20 cellular contexts compared by ENCODE assay signal in the genomic region with DNA sequence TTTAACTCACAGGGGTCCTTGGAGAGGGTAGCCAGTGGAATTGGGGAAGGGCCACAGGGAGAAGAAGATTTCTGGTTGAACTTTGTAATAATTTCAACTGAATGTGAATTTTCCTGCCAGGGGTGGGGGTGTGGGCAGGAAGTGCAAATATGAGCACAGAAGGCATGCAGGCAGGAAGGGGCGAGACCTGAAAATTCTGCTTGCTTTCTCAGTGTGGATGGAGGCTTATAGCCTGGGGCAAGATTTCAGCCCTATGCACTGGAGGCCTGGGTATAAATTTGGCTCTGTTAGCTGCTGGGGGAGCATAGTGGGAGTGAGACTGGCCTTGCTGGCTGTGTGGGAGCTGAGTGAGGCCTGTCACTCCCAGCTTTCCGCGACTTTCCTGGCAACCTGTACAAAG.
"Had no signal": no experiment of that assay in that cellular context is flagged by ENCODE, and none has a peak within 500 bp of the region (broad histone marks: within the 10 kb centered on the region; RNA-seq: fewer than 3 reads in every experiment).

No MANE protein-coding gene starts in this region.

- FAIRE-seq: kidney, pancreas, small intestine had no signal

- H3K27me3 ChIP-seq: ascending aorta, neutrophil, pancreas, right lobe of liver had no signal

- H3K36me3 Mint-ChIP-seq: activated naive CD4-positive, alpha-beta T cell treated with anti-CD3 and anti-CD28 coated beads, Interleukin-2, amount 10 ng/mL, durations not matched to agents 7 days and 5 days had no signal

- H3K27ac Mint-ChIP-seq: activated naive CD4-positive, alpha-beta T cell treated with anti-CD3 and anti-CD28 coated beads, Interleukin-2, amount 10 ng/mL, durations not matched to agents 7 days and 5 days; mesothelial cell of epicardium; natural killer cell treated with Interleukin-12 subunit alpha and Interleukin-12 subunit beta and Interleukin-15 and Interleukin-18, amount 100 ng/mL, for 72 hours had no signal

- H3K36me3 ChIP-seq: ascending aorta, neutrophil, pancreas, right lobe of liver, thoracic aorta had no signal

- H3K4me3 Mint-ChIP-seq: activated naive CD4-positive, alpha-beta T cell treated with anti-CD3 and anti-CD28 coated beads, Interleukin-2, amount 10 ng/mL, durations not matched to agents 7 days and 5 days; activated T-cell treated with anti-CD3 and anti-CD28 coated beads, Interleukin-2, amount 50 U/mL, for 4 hours; mesothelial cell of epicardium; natural killer cell treated with Interleukin-12 subunit alpha and Interleukin-12 subunit beta and Interleukin-15 and Interleukin-18, amount 100 ng/mL, for 72 hours had no signal

- H3K27me3 Mint-ChIP-seq: activated naive CD4-positive, alpha-beta T cell treated with anti-CD3 and anti-CD28 coated beads, Interleukin-2, amount 10 ng/mL, durations not matched to agents 7 days and 5 days had no signal

- H3K4me3 ChIP-seq: ascending aorta, lung, pancreas, right lobe of liver, thoracic aorta had no signal

- DNase-seq: activated CD4-positive, alpha-beta T cell treated with anti-CD3 and anti-CD28 coated beads, Interleukin-2, amount 50 U/mL, for 1 hour; activated CD8-positive, alpha-beta memory T cell treated with anti-CD3 and anti-CD28 coated beads, Interleukin-2, amount 50 U/mL, for 4 hours; activated naive CD4-positive, alpha-beta T cell treated with anti-CD3 and anti-CD28 coated beads, Interleukin-2, amount 10 ng/mL, durations not matched to agents 7 days and 5 days; activated T-cell treated with anti-CD3 and anti-CD28 coated beads, Interleukin-2, amount 50 U/mL, for 4 hours; cerebellar nuclear complex; effector CD4-positive, alpha-beta T cell; glutamatergic neuron; hypothalamus; kidney; pancreas; right lobe of liver; small intestine; stimulated activated CD4-positive, alpha-beta T cell treated with anti-CD3 and anti-CD28 coated beads, Interleukin-15, amount 100 ng/mL, for 24 hours; stimulated activated CD4-positive, alpha-beta T cell treated with anti-CD3 and anti-CD28 coated beads, Interleukin-2, amount 100 ng/mL, for 48 hours had no signal
